ENCODE assay signal across 22 cellular contexts in the genomic region with DNA sequence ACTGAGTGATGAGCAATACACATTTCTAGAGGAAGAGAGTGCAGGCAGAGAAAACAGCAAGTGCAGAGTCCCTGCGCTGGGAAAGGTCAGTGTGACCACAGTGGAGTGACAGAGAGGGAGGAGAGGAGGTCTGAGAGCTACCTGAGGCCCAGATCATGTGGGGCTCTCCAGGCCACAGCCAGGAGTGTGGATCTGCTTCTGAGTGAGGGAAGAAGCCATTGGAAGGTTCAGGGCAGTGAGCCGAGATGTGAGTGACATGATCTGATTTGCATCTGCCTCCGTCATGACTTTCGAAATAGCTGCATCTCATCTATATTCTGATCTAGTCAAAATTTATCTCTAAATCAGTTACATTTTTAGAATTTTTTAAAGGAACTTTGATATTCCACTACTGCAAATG.
"Had no signal": no experiment of that assay in that cellular context is flagged by ENCODE, and none has a peak within 500 bp of the region (broad histone marks: within the 10 kb centered on the region; RNA-seq: fewer than 3 reads in every experiment).

No MANE protein-coding gene starts in this region.

- H3K36me3 ChIP-seq: esophagus squamous epithelium, left ventricle myocardium inferior, pancreas had no signal

- H3K27me3 ChIP-seq: pancreas had no signal

- DNase-seq: activated B cell treated with CpG ODN at 0.5 μM for 24 hours; activated CD4-positive, alpha-beta memory T cell treated with anti-CD3 and anti-CD28 coated beads, Interleukin-2, amount 10 ng/mL, durations not matched to agents 7 days and 5 days; activated CD4-positive, alpha-beta T cell treated with anti-CD3 and anti-CD28 coated beads, Interleukin-2, amount 10 ng/mL, durations not matched to agents 24 days and 14 days; activated CD8-positive, alpha-beta memory T cell treated with anti-CD3 and anti-CD28 coated beads, Interleukin-2, amount 10 ng/mL, durations not matched to agents 7 days and 5 days; activated gamma-delta T cell; activated naive CD4-positive, alpha-beta T cell treated with anti-CD3 and anti-CD28 coated beads, Interleukin-2, amount 50 U/mL, for 16 hours; activated naive CD8-positive, alpha-beta T cell treated with anti-CD3 and anti-CD28 coated beads, Interleukin-2, amount 50 U/mL, for 24 hours; cerebellar nuclear complex; endodermal cell; esophagus squamous epithelium; left ventricle myocardium inferior; mammary epithelial cell; pancreas; stimulated activated CD4-positive, alpha-beta T cell treated with anti-CD3 and anti-CD28 coated beads, Interleukin-15, amount 100 ng/mL, for 24 hours; stimulated activated naive CD4-positive, alpha-beta T cell treated with Interleukin-2 at 50 U/mL for 16 hours; T1000 had no signal

- ATAC-seq: activated CD8-positive, alpha-beta memory T cell treated with anti-CD3 and anti-CD28 coated beads, Interleukin-2, amount 10 ng/mL, durations not matched to agents 7 days and 5 days; activated naive CD8-positive, alpha-beta T cell treated with anti-CD3 and anti-CD28 coated beads, Interleukin-2, amount 50 U/mL, for 24 hours; natural killer cell treated with Interleukin-12 subunit alpha and Interleukin-12 subunit beta and Interleukin-15 and Interleukin-18, amount 100 ng/mL, for 72 hours; pancreas; sciatic nerve had no signal

- H3K9me3 Mint-ChIP-seq: activated B cell treated with CpG ODN at 0.5 μM for 24 hours; activated CD4-positive, alpha-beta memory T cell treated with anti-CD3 and anti-CD28 coated beads, Interleukin-2, amount 10 ng/mL, durations not matched to agents 7 days and 5 days; activated CD4-positive, alpha-beta T cell treated with anti-CD3 and anti-CD28 coated beads, Interleukin-2, amount 10 ng/mL, durations not matched to agents 24 days and 14 days; activated naive CD8-positive, alpha-beta T cell treated with anti-CD3 and anti-CD28 coated beads, Interleukin-2, amount 50 U/mL, for 24 hours; activated T-helper 1 cell treated with anti-CD3 and anti-CD28 coated beads, Interleukin-12 subunit alpha, Interleukin-12 subunit beta, Interleukin-2, Interleukin-4 antibody, amounts not matched to agents 30 ng/mL and 10 ng/mL and 1 ng/mL, durations not matched to agents 14 hours and 24 hours and 36 hours; endodermal cell; natural killer cell treated with Interleukin-12 subunit alpha and Interleukin-12 subunit beta and Interleukin-15 and Interleukin-18, amount 100 ng/mL, for 72 hours; T-helper 1 cell treated with Interleukin-12 subunit alpha and Interleukin-12 subunit beta and Interleukin-4 antibody, amounts not matched to agents 30 μg/mL and 1 μg/mL, for 36 hours had no signal

- H3K4me1 Mint-ChIP-seq: activated CD4-positive, alpha-beta memory T cell treated with anti-CD3 and anti-CD28 coated beads, Interleukin-2, amount 10 ng/mL, durations not matched to agents 7 days and 5 days; activated CD4-positive, alpha-beta T cell treated with anti-CD3 and anti-CD28 coated beads, Interleukin-2, amount 10 ng/mL, durations not matched to agents 24 days and 14 days; activated CD8-positive, alpha-beta memory T cell treated with anti-CD3 and anti-CD28 coated beads, Interleukin-2, amount 10 ng/mL, durations not matched to agents 7 days and 5 days; activated naive CD8-positive, alpha-beta T cell treated with anti-CD3 and anti-CD28 coated beads, Interleukin-2, amount 50 U/mL, for 24 hours had no signal

- H3K36me3 Mint-ChIP-seq: activated CD8-positive, alpha-beta memory T cell treated with anti-CD3 and anti-CD28 coated beads, Interleukin-2, amount 10 ng/mL, durations not matched to agents 7 days and 5 days; natural killer cell treated with Interleukin-12 subunit alpha and Interleukin-12 subunit beta and Interleukin-15 and Interleukin-18, amount 100 ng/mL, for 72 hours had no signal

- H3K9me3 ChIP-seq: esophagus squamous epithelium, left ventricle myocardium inferior, pancreas had no signal

- H3K27ac ChIP-seq: coronary artery, esophagus squamous epithelium, left ventricle myocardium inferior, pancreas had no signal

- H3K4me3 ChIP-seq: coronary artery, esophagus squamous epithelium, left ventricle myocardium inferior, pancreas, smooth muscle cell had no signal

- H3K4me3 Mint-ChIP-seq: activated B cell treated with CpG ODN at 0.5 μM for 24 hours; activated CD4-positive, alpha-beta memory T cell treated with anti-CD3 and anti-CD28 coated beads, Interleukin-2, amount 10 ng/mL, durations not matched to agents 7 days and 5 days; activated CD4-positive, alpha-beta T cell treated with anti-CD3 and anti-CD28 coated beads, Interleukin-2, amount 10 ng/mL, durations not matched to agents 24 days and 14 days; activated CD8-positive, alpha-beta memory T cell treated with anti-CD3 and anti-CD28 coated beads, Interleukin-2, amount 10 ng/mL, durations not matched to agents 7 days and 5 days; activated naive CD8-positive, alpha-beta T cell treated with anti-CD3 and anti-CD28 coated beads, Interleukin-2, amount 50 U/mL, for 24 hours; activated T-helper 1 cell treated with anti-CD3 and anti-CD28 coated beads, Interleukin-12 subunit alpha, Interleukin-12 subunit beta, Interleukin-2, Interleukin-4 antibody, amounts not matched to agents 30 ng/mL and 10 ng/mL and 1 ng/mL, durations not matched to agents 14 hours and 24 hours and 36 hours; endodermal cell; natural killer cell treated with Interleukin-12 subunit alpha and Interleukin-12 subunit beta and Interleukin-15 and Interleukin-18, amount 100 ng/mL, for 72 hours; T-helper 1 cell treated with Interleukin-12 subunit alpha and Interleukin-12 subunit beta and Interleukin-4 antibody, amounts not matched to agents 30 μg/mL and 1 μg/mL, for 36 hours had no signal

- H3K4me2 ChIP-seq: smooth muscle cell had no signal

- H3K4me1 ChIP-seq: pancreas had no signal

- H3K27ac Mint-ChIP-seq: activated B cell treated with CpG ODN at 0.5 μM for 24 hours; activated CD4-positive, alpha-beta memory T cell treated with anti-CD3 and anti-CD28 coated beads, Interleukin-2, amount 10 ng/mL, durations not matched to agents 7 days and 5 days; activated CD4-positive, alpha-beta T cell treated with anti-CD3 and anti-CD28 coated beads, Interleukin-2, amount 10 ng/mL, durations not matched to agents 24 days and 14 days; activated CD8-positive, alpha-beta memory T cell treated with anti-CD3 and anti-CD28 coated beads, Interleukin-2, amount 10 ng/mL, durations not matched to agents 7 days and 5 days; activated naive CD8-positive, alpha-beta T cell treated with anti-CD3 and anti-CD28 coated beads, Interleukin-2, amount 50 U/mL, for 24 hours; activated T-helper 1 cell treated with anti-CD3 and anti-CD28 coated beads, Interleukin-12 subunit alpha, Interleukin-12 subunit beta, Interleukin-2, Interleukin-4 antibody, amounts not matched to agents 30 ng/mL and 10 ng/mL and 1 ng/mL, durations not matched to agents 14 hours and 24 hours and 36 hours; endodermal cell; natural killer cell treated with Interleukin-12 subunit alpha and Interleukin-12 subunit beta and Interleukin-15 and Interleukin-18, amount 100 ng/mL, for 72 hours; T-helper 1 cell treated with Interleukin-12 subunit alpha and Interleukin-12 subunit beta and Interleukin-4 antibody, amounts not matched to agents 30 μg/mL and 1 μg/mL, for 36 hours had no signal
